In the genomic region with DNA sequence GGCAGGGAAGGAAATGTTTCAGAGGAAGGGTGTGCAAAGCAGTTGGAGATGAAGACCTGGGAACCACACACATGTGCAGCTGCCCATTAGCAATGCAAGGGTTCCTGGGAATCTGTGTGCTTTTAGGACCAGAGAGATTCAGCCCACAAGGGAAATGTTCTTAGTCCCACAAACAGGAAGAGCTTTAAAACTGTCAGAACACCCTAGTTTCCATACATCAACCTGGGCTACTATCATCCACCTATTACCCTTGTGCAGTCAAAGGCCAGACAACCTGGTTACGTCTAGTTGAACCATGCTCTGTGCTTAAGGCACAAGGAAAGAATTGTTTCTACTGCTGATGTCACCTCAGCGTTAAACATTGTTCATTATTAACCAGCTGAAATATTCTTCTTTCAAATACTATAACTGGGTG, we compare ENCODE assay signal across 16 cellular contexts. TPM values are rescaled to one million over a fixed set of nuclear protein-coding genes. Genes with fewer than 3 reads are reported as not detected.
A peak's percentile ranks its signal among the peaks of the same experiment; 100 is the strongest.
DNase-seq lines count a peak whose midpoint lies in the region; ATAC-seq and TF ChIP-seq lines count a peak whose summit lies in the region.
"Had no signal": no experiment of that assay in that cellular context is flagged by ENCODE, and none has a peak within 500 bp of the region (broad histone marks: within the 10 kb centered on the region; RNA-seq: fewer than 3 reads in every experiment).

No MANE protein-coding gene starts in this region.

- DNase-seq in LHCN-M2 (ENCODE audit: low read depth): peak; percentile 60
- no peak for DNase-seq in hepatocyte (ENCODE audit: low spot score)
- DNase-seq in AG08396 (ENCODE audit: low spot score): no peak
- no peak for DNase-seq in NCI-H82 (lab: John Stamatoyannopoulos, UW)
- DNase-seq in activated naive CD8-positive, alpha-beta T cell treated with anti-CD3 and anti-CD28 coated beads, Interleukin-2, amount 50 U/mL, for 24 hours: no peak
- no peak for DNase-seq in left lung
- DNase-seq: activated CD4-positive, alpha-beta T cell treated with anti-CD3 and anti-CD28 coated beads for 36 hours; activated gamma-delta T cell treated with Interleukin-2 at 50 U/mL for 16 hours; colonic mucosa; MG63; NCI-H510A; right cardiac atrium had no signal

- no peak overlapping the region for H3K4me3 Mint-ChIP-seq in activated naive CD8-positive, alpha-beta T cell treated with anti-CD3 and anti-CD28 coated beads, Interleukin-2, amount 50 U/mL, for 24 hours
- H3K4me3 Mint-ChIP-seq: activated CD4-positive, alpha-beta T cell treated with anti-CD3 and anti-CD28 coated beads for 36 hours had no signal

- peaks cover 95% of the 10 kb centered on the region for H3K79me2 ChIP-seq in hepatocyte

- no peak overlapping the region for H3K27ac Mint-ChIP-seq in activated naive CD8-positive, alpha-beta T cell treated with anti-CD3 and anti-CD28 coated beads, Interleukin-2, amount 50 U/mL, for 24 hours
- H3K27ac Mint-ChIP-seq: activated CD4-positive, alpha-beta T cell treated with anti-CD3 and anti-CD28 coated beads for 36 hours had no signal

- H3K9me3 ChIP-seq in BLaER1 (no peaks in the 10 kb centered on the region), hepatocyte (ENCODE audit: low read depth) (no peaks in the 10 kb centered on the region), left lung (no peaks in the 10 kb centered on the region)
- H3K9me3 ChIP-seq: colonic mucosa, MG63, SJSA1, vagina had no signal

- H2AFZ ChIP-seq in hepatocyte: no peak overlapping the region

- H3K4me1 ChIP-seq in BLaER1 (peaks cover 8% of the 10 kb centered on the region), hepatocyte (ENCODE audit: insufficient read depth) (peaks cover 49% of the 10 kb centered on the region), left lung (peaks cover 0 to 2% of the 10 kb centered on the region in 2 donors)
- H3K4me1 ChIP-seq: colonic mucosa had no signal

- TF ChIP-seq CTCF in hepatocyte (IDR thresholded peaks at IDR 0.05; ENCODE audit: poor library complexity) (no peak), left lung (IDR thresholded peaks at IDR 0.05) (no peak)

- no peak overlapping the region for H3K4me3 ChIP-seq in BLaER1
- H3K4me3 ChIP-seq in hepatocyte: no peak overlapping the region
- no peak overlapping the region for H3K4me3 ChIP-seq in left lung
- H3K4me3 ChIP-seq: colonic mucosa, MG63, SJSA1, vagina had no signal

- peaks cover 3% of the 10 kb centered on the region; the same call in 1 of the 2 replicates for H3K27me3 ChIP-seq in BLaER1
- H3K27me3 ChIP-seq in hepatocyte: no peaks in the 10 kb centered on the region
- H3K27me3 ChIP-seq in left lung: peaks cover 0 to 3% of the 10 kb centered on the region in 2 donors
- H3K27me3 ChIP-seq: colonic mucosa, MG63, SJSA1, vagina had no signal

- H3K4me2 ChIP-seq in BLaER1 (peak overlapping the region; percentile 27), hepatocyte (peak overlapping the region; percentile 42)

- no peaks in the 10 kb centered on the region for H3K36me3 Mint-ChIP-seq in activated naive CD8-positive, alpha-beta T cell treated with anti-CD3 and anti-CD28 coated beads, Interleukin-2, amount 50 U/mL, for 24 hours (ENCODE audit: low read depth)

- H3K27me3 Mint-ChIP-seq in activated naive CD8-positive, alpha-beta T cell treated with anti-CD3 and anti-CD28 coated beads, Interleukin-2, amount 50 U/mL, for 24 hours: peaks cover 15% of the 10 kb centered on the region

- ATAC-seq in GM21447 (IDR thresholded peaks at IDR 0.05; ENCODE audit: unreplicated experiment) (peak; percentile 40), left lung (no peak)
- ATAC-seq in activated naive CD8-positive, alpha-beta T cell treated with anti-CD3 and anti-CD28 coated beads, Interleukin-2, amount 50 U/mL, for 24 hours: no peak
- ATAC-seq: activated CD4-positive, alpha-beta T cell treated with anti-CD3 and anti-CD28 coated beads for 36 hours; right cardiac atrium had no signal

- H3K36me3 ChIP-seq in BLaER1 (no peaks in the 10 kb centered on the region), hepatocyte (replicated peaks; ENCODE audit: insufficient read depth, low read depth) (no peaks in the 10 kb centered on the region), left lung (no peaks in the 10 kb centered on the region)
- H3K36me3 ChIP-seq: colonic mucosa, vagina had no signal

- no peaks in the 10 kb centered on the region for H3K4me1 Mint-ChIP-seq in activated naive CD8-positive, alpha-beta T cell treated with anti-CD3 and anti-CD28 coated beads, Interleukin-2, amount 50 U/mL, for 24 hours
- H3K4me1 Mint-ChIP-seq: activated CD4-positive, alpha-beta T cell treated with anti-CD3 and anti-CD28 coated beads for 36 hours had no signal

- H4K20me1 ChIP-seq in BLaER1: no peaks in the 10 kb centered on the region
- no peaks in the 10 kb centered on the region for H4K20me1 ChIP-seq in hepatocyte (ENCODE audit: insufficient read depth, poor library complexity, severe bottlenecking)

- H3K9ac ChIP-seq in BLaER1: no peak overlapping the region

- no peaks in the 10 kb centered on the region for H3K9me2 ChIP-seq in hepatocyte (replicated peaks; ENCODE audit: insufficient read depth)

- no peaks in the 10 kb centered on the region for H3K9me3 Mint-ChIP-seq in activated naive CD8-positive, alpha-beta T cell treated with anti-CD3 and anti-CD28 coated beads, Interleukin-2, amount 50 U/mL, for 24 hours

- intact Hi-C loops in left lung (cut with DNase I): no loop called here

- WGBS in hepatocyte (ENCODE audit: low lambda C conversion rate, missing lambda C conversion rate): 58% methylated on average over 2 of the region's 2 CpGs

- H3K27ac ChIP-seq in BLaER1 (no peak overlapping the region), hepatocyte (peak overlapping the region; percentile 75), left lung (no peak overlapping the region)
- H3K27ac ChIP-seq: colonic mucosa, vagina had no signal

RNA-seq across cellular contexts. Expression of gene LHFPL2, which starts 7.5 kb away (rescaled TPM):
- total RNA-seq in LHCN-M2 (2014; rRNA removed) (97.3 and 104 TPM in 2 replicates), hepatocyte (38.0 and 39.9 TPM in 2 replicates), left lung (10 to 100 TPM; 49.3 to 89.9 TPM)
- 26.3 TPM for polyA plus RNA-seq in LHCN-M2 (2012)
- polyA plus RNA-seq in hepatocyte: 10.2 and 15.6 TPM in 2 replicates
